ENCODE assay signal across 16 cellular contexts in the genomic region with DNA sequence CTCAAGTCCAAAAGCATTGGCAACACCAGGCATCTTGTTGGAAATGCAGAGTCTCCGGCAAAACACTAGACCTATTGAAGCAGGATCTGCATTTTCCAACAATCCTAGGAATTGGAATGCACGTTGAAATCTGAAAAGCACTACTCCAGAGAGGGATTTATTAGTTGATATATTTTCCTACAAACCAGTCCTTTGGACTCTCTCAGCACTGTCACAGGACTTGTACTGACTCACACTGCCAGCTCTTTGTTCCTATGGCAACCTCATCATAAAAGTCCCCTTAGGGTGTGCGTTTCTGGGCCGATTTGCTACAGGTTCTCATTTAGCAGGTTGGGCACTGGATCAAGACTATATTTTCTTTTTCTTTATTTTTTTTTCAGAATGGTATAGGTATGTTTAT. TPM values are rescaled to one million over a fixed set of nuclear protein-coding genes. Genes with fewer than 3 reads are reported as not detected.
A peak's percentile ranks its signal among the peaks of the same experiment; 100 is the strongest.
DNase-seq lines count a peak whose midpoint lies in the region; ATAC-seq, FAIRE-seq and TF ChIP-seq lines count a peak whose summit lies in the region.
"Had no signal": no experiment of that assay in that cellular context is flagged by ENCODE, and none has a peak within 500 bp of the region (broad histone marks: within the 10 kb centered on the region; RNA-seq: fewer than 3 reads in every experiment).

No MANE protein-coding gene starts in this region.

- H3K9ac ChIP-seq in K562 (ENCODE audit: insufficient read depth in 1 of 2, low read depth in 2 of 2, low read length in 2 of 2): no peak overlapping the region
- H3K9ac ChIP-seq: neural progenitor cell had no signal

- TF ChIP-seq POLR2A in K562 (conservative IDR thresholded peaks at IDR 0.05): no peak
- no peak for TF ChIP-seq POLR2A in prostate gland (IDR thresholded peaks at IDR 0.05)

- intact Hi-C loops in K562 (cut with micrococcal nuclease): loop anchor here (10.0 kb wide), 1 partner anchor 401 kb away; no protein-coding TSS in a partner anchor
- intact Hi-C loops in prostate gland (cut with DNase I): no loop called here

- no peak overlapping the region for H3K4me2 ChIP-seq in K562 (ENCODE audit: insufficient read depth, low read length)
- H3K4me2 ChIP-seq: A549, neural progenitor cell had no signal

- no peaks in the 10 kb centered on the region for H3K9me3 ChIP-seq in K562 (replicated peaks; ENCODE audit: control insufficient read depth, insufficient read depth, low read depth, low read length)
- H3K9me3 ChIP-seq in prostate gland: no peaks in the 10 kb centered on the region
- H3K9me3 ChIP-seq: A549 had no signal

- no peaks in the 10 kb centered on the region for H4K20me1 ChIP-seq in K562 (replicated peaks; ENCODE audit: control insufficient read depth, insufficient read depth, low read length)

- H3K4me1 ChIP-seq in K562 (replicated peaks in 1 of 2; ENCODE audit: control insufficient read depth in 2 of 2, insufficient read depth in 2 of 2, low read length in 2 of 2) (no peaks in the 10 kb centered on the region), prostate gland (replicated peaks) (no peaks in the 10 kb centered on the region)
- H3K4me1 ChIP-seq: A549, neural progenitor cell had no signal

- BruUV-seq in K562 (replicated peaks; lab: Mats Ljungman, UMichigan): no TSS peak

- no peak for ATAC-seq in K562
- ATAC-seq: A549 had no signal

- 29% methylated on average over 1 of the region's 4 CpGs for WGBS in K562 (ENCODE audit: insufficient coverage, low coverage, missing lambda C conversion rate)
- WGBS in prostate gland: 25% methylated on average over 4 of the region's 4 CpGs

- H3K4me3 ChIP-seq in K562: no peak overlapping the region
- no peak overlapping the region for H3K4me3 ChIP-seq in prostate gland
- H3K4me3 ChIP-seq in coronary artery: no peak overlapping the region
- H3K4me3 ChIP-seq: A549, neural progenitor cell had no signal

- H3K27ac ChIP-seq in K562 (ENCODE audit: extremely low read depth, low read depth, low read length) (no peak overlapping the region), prostate gland (no peak overlapping the region), coronary artery (no peak overlapping the region)
- H3K27ac ChIP-seq: A549, neural progenitor cell had no signal

- no peak overlapping the region for H2AFZ ChIP-seq in K562 (ENCODE audit: low read depth, low read length)
- H2AFZ ChIP-seq: neural progenitor cell had no signal

- H3K36me3 ChIP-seq in K562 (ENCODE audit: control insufficient read depth, insufficient read depth, low read length) (no peaks in the 10 kb centered on the region), prostate gland (no peaks in the 10 kb centered on the region)
- H3K36me3 ChIP-seq: neural progenitor cell had no signal

- H3K79me2 ChIP-seq in K562 (ENCODE audit: control insufficient read depth, insufficient read depth, low read length): no peaks in the 10 kb centered on the region

- no peak for TF ChIP-seq RAD21 in K562 (CRISPR knock-in tag; conservative IDR thresholded peaks at IDR 0.05 in 1 of 2, IDR thresholded peaks at IDR 0.05 in 1 of 2)

- no peak for FAIRE-seq in K562 (lab: Jason Lieb, UNC)
- FAIRE-seq: A549, small intestine had no signal

- H3K27me3 ChIP-seq in K562 (ENCODE audit: control insufficient read depth in 2 of 2, insufficient read depth in 2 of 2, low read length in 2 of 2) (peaks cover 0 to 4% of the 10 kb centered on the region in 2 experiments; a peak in 2 of 5 replicates), prostate gland (replicated peaks; ENCODE audit: insufficient read depth) (no peaks in the 10 kb centered on the region)
- H3K27me3 ChIP-seq: neural progenitor cell had no signal

- TF ChIP-seq CTCF in K562 (IDR thresholded peaks at IDR 0.05 in 2 of 3, conservative IDR thresholded peaks at IDR 0.05 in 1 of 3; ENCODE audit: insufficient read depth in 2 of 3, low read depth in 1 of 3, low read length in 3 of 3) (no peak), prostate gland (IDR thresholded peaks at IDR 0.05) (no peak), coronary artery (IDR thresholded peaks at IDR 0.05) (no peak)

- TF ChIP-seq EP300 in K562 (IDR thresholded peaks at IDR 0.05; ENCODE audit: low read length): no peak

- DNase-seq in DMS53 (lab: John Stamatoyannopoulos, UW) (peak; percentile 64), DMS53 treated with DMSO at 0.1 percent for 48 hours (lab: John Stamatoyannopoulos, UW; ENCODE audit: unreplicated experiment) (no peak), NCI-H146 (lab: John Stamatoyannopoulos, UW) (peak; percentile 67), K562 (ENCODE audit: extremely low read depth in 1 of 4, low spot score in 3 of 4) (no peak), renal cortical epithelial cell (ENCODE audit: low read depth) (peak; percentile 67), prostate gland (ENCODE audit: low spot score) (no peak), coronary artery (ENCODE audit: low spot score) (no peak)
- no peak for DNase-seq in activated CD8-positive, alpha-beta memory T cell treated with anti-CD3 and anti-CD28 coated beads for 24 hours
- DNase-seq: activated CD4-positive, alpha-beta T cell treated with anti-CD3 and anti-CD28 coated beads, Interleukin-2, amount 50 U/mL, for 48 hours; NCI-H526 treated with DMSO at 0.1 percent for 48 hours; Right ventricle myocardium superior; small intestine; T1000 had no signal

- H3K9me1 ChIP-seq in K562 (ENCODE audit: control insufficient read depth, insufficient read depth, low read length): no peaks in the 10 kb centered on the region

- POLR2A ChIA-PET in K562 (lab: Yijun Ruan, JAX): interaction anchor here (0.7 kb wide), 1 partner anchor 64 kb away, joined by 3 read pairs; no protein-coding TSS in a partner anchor

- in situ Hi-C loops in K562 (cut with MboI): no loop called here

- CTCF ChIA-PET in K562 (lab: Yijun Ruan, JAX; ENCODE audit: low intra/inter-chr PET ratio): no interaction called here

TF ChIP-seq in K562, 482 proteins besides CTCF, POLR2A, EP300 and RAD21:
- TF ChIP-seq MTF1 (CRISPR knock-in tag; IDR thresholded peaks at IDR 0.05; ENCODE audit: borderline replicate concordance): no peak
- TF ChIP-seq MYNN (IDR thresholded peaks at IDR 0.05): peak; percentile 98
- TF ChIP-seq MYNN (CRISPR knock-in tag; IDR thresholded peaks at IDR 0.05): peak; percentile 80; the same call in 1 of the 2 replicates
- peak; percentile 67 for TF ChIP-seq RFX1 (IDR thresholded peaks at IDR 0.05)

RNA-seq across cellular contexts. Expression of a gene that starts 48.0 kb away (rescaled TPM):
- total RNA-seq in K562 (2011; cell fraction: chromatin; rRNA removed; ENCODE audit: low replicate concordance): not detected in 2 replicates
- not detected in 2 replicates for total RNA-seq in K562 (2011; cell fraction: nucleolus; rRNA removed)
- not detected in 2 replicates for total RNA-seq in K562 (2011; cell fraction: nucleoplasm; rRNA removed)
- not detected in 2 replicates for total RNA-seq in K562 (2014; rRNA removed)
- not detected in 2 replicates for total RNA-seq in K562 (2014; rRNA removed; fragmentation: Illumina TruSeq; extraction: Trizol)
- not detected in 2 replicates for total RNA-seq in K562 (2015; rRNA removed; fragmentation: Illumina TruSeq; extraction: Trizol)
- total RNA-seq in K562 (2021): not detected in 2 replicates
- not detected in 2 replicates for polyA plus RNA-seq in K562 (2011; rRNA removed)
- polyA plus RNA-seq in K562 (2011; cell fraction: cytosol; rRNA removed): not detected in 2 replicates
- not detected in 2 replicates for polyA plus RNA-seq in K562 (2011; cell fraction: nucleus; rRNA removed)
- not detected in 2 replicates for polyA plus RNA-seq in K562 (2012)
- not detected in 2 replicates for polyA plus RNA-seq in K562 (2014; fragmentation: Illumina TruSeq; extraction: Trizol)
- polyA plus RNA-seq in K562 (2014; fragmentation: Nextera tagmentation; extraction: Ambion mirVana): not detected
- not detected in 2 replicates for polyA plus RNA-seq in K562 (2014; rRNA removed)
- polyA minus RNA-seq in K562 (2011; rRNA and poly(A)+ RNA removed): not detected in 2 replicates
- not detected in 2 replicates for polyA minus RNA-seq in K562 (2011; cell fraction: cytosol; rRNA and poly(A)+ RNA removed)
- not detected in 2 replicates for polyA minus RNA-seq in K562 (2011; cell fraction: nucleus; rRNA and poly(A)+ RNA removed)
- 0.05 TPM in 1 of 2 replicates, not detected in the other for total RNA-seq in renal cortical epithelial cell
- total RNA-seq in prostate gland: under 1 TPM in 1 of 2 donors, not detected in 1; 0.14 TPM
- total RNA-seq: activated T-helper 2 cell treated with anti-CD3 and anti-CD28 coated beads, Interferon-gamma antibody, Interleukin-2, Interleukin-4, amounts not matched to agents 10 μg/mL and 5 μg/mL and 100 μg/mL, durations not matched to agents 14 hours and 24 hours and 36 hours; Right ventricle myocardium superior had no signal
- polyA plus RNA-seq: A549 had no signal

Comparison
In these comparisons a context has a peak if more than half of its experiments do, and no peak if none do; other contexts are left out.
1. DNase-seq: peak in DMS53 (single experiment), NCI-H146 (single experiment) and renal cortical epithelial cell (single experiment); none in DMS53 treated with DMSO at 0.1 percent for 48 hours (single experiment), K562 (0 of 4), activated CD8-positive, alpha-beta memory T cell treated with anti-CD3 and anti-CD28 coated beads for 24 hours (single experiment), prostate gland (single experiment) and coronary artery (single experiment).